ENCODE assay signal across 31 cellular contexts in the genomic region with DNA sequence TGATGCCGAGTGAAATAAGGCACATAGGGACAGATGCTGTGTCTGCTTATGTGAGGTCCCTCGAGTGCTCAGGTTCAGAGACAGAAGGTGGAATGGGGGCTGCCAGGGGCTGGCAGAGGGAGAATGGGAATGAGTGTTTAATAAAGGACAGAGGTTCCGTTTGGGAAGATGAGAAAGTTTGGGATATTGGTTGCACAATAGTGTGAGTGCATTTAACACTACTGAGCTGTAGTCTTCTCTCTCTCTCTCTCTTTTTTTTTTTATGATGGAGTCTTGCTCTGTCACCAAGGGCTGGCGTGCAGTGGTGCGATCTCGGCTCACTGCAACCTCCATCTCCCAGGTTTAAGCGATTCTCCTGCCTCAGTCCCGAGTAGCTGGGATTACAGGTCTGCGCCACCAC. TPM values are rescaled to one million over a fixed set of nuclear protein-coding genes. Genes with fewer than 3 reads are reported as not detected.
DNase-seq lines count a peak whose midpoint lies in the region; ATAC-seq, FAIRE-seq and TF ChIP-seq lines count a peak whose summit lies in the region.
"Had no signal": no experiment of that assay in that cellular context is flagged by ENCODE, and none has a peak within 500 bp of the region (broad histone marks: within the 10 kb centered on the region; RNA-seq: fewer than 3 reads in every experiment).

No MANE protein-coding gene starts in this region.

- H2BK20ac ChIP-seq in IMR-90 (ENCODE audit: low read depth, low read length), result no peak overlapping the region

- H3K4ac ChIP-seq in IMR-90 (ENCODE audit: low read depth, low read length), result no peak overlapping the region

- 100% methylated on average over 1 of the region's 9 CpGs; no CpG with 5 or more reads in 1 of the 2 experiments for WGBS in IMR-90 (ENCODE audit: extremely low coverage in 2 of 2, insufficient read length in 1 of 2), 2 experiments

- H4K5ac ChIP-seq in IMR-90 (ENCODE audit: low read depth, low read length), result no peak overlapping the region

- CTCF ChIA-PET in IMR-90 (lab: Yijun Ruan, JAX), result no interaction called here

- peaks cover 29% of the 10 kb centered on the region for H3K36me3 ChIP-seq in IMR-90 (ENCODE audit: control insufficient read depth, insufficient read depth, low read length)

- peaks cover 12% of the 10 kb centered on the region for H3K9me1 ChIP-seq in IMR-90 (ENCODE audit: insufficient read depth, low read length)

- no peak overlapping the region for H3K56ac ChIP-seq in IMR-90 (ENCODE audit: extremely low read depth, insufficient read depth, low read length)

- H3K4me1 Mint-ChIP-seq in activated T-cell treated with anti-CD3 and anti-CD28 coated beads, Interleukin-2, amount 50 U/mL, for 72 hours (ENCODE audit: low read depth), result peaks cover 34% of the 10 kb centered on the region
- peaks cover 15% of the 10 kb centered on the region for H3K4me1 Mint-ChIP-seq in progenitor cell of endocrine pancreas (ENCODE audit: low read depth)

- TF ChIP-seq RAD21 in IMR-90 (IDR thresholded peaks at IDR 0.05; ENCODE audit: low read length), result no peak

- H3K9ac ChIP-seq in IMR-90 (ENCODE audit: low read depth, low read length), result no peak overlapping the region
- H3K9ac ChIP-seq: BLaER1 had no signal

- no peak overlapping the region for H4K8ac ChIP-seq in IMR-90 (ENCODE audit: low read depth in 2 of 2, low read length in 2 of 2)

- H3K9me3 Mint-ChIP-seq in activated T-cell treated with anti-CD3 and anti-CD28 coated beads, Interleukin-2, amount 50 U/mL, for 72 hours, result no peaks in the 10 kb centered on the region
- no peaks in the 10 kb centered on the region for H3K9me3 Mint-ChIP-seq in progenitor cell of endocrine pancreas (ENCODE audit: low read depth)
- H3K9me3 Mint-ChIP-seq: endodermal cell had no signal

- peaks cover 10% of the 10 kb centered on the region for H3K4me1 ChIP-seq in IMR-90 (ENCODE audit: control insufficient read depth, insufficient read depth, low read length)

- dilution Hi-C loops in IMR-90 (cut with HindIII; ENCODE audit: low sequenced_read_pairs, unreplicated experiment), result no loop called here

- H3K4me3 Mint-ChIP-seq in activated T-cell treated with anti-CD3 and anti-CD28 coated beads, Interleukin-2, amount 50 U/mL, for 72 hours, result peak overlapping the region in 1 of 2 donors; percentile 41
- H3K4me3 Mint-ChIP-seq in progenitor cell of endocrine pancreas (ENCODE audit: low read depth), result no peak overlapping the region
- H3K4me3 Mint-ChIP-seq: endodermal cell had no signal

- intact Hi-C loops in IMR-90 (cut with micrococcal nuclease), result no loop called here
- intact Hi-C loops in dorsolateral prefrontal cortex (cut with DNase I), result loop anchor here in 1 of 2 donors (10.0 kb wide), 1 partner anchor 248 kb away; a partner anchor contains a TSS

- H3K27ac Mint-ChIP-seq in activated T-cell treated with anti-CD3 and anti-CD28 coated beads, Interleukin-2, amount 50 U/mL, for 72 hours, result peak overlapping the region; percentile 64
- H3K27ac Mint-ChIP-seq in progenitor cell of endocrine pancreas, result peak overlapping the region; percentile 31

- no peak for TF ChIP-seq POLR2A in IMR-90 (IDR thresholded peaks at IDR 0.05; ENCODE audit: low read depth, low read length)

- H2AK9ac ChIP-seq in IMR-90 (replicated peaks; ENCODE audit: low read depth, low read length, poor library complexity), result no peak overlapping the region

- H2AFZ ChIP-seq in IMR-90 (replicated peaks; ENCODE audit: low read length, poor library complexity), result no peak overlapping the region
- H2AFZ ChIP-seq: hepatocyte had no signal

- no peak for DNase-seq in activated T-cell treated with anti-CD3 and anti-CD28 coated beads, Interleukin-2, amount 50 U/mL, for 72 hours
- DNase-seq in activated T-cell treated with anti-CD3 and anti-CD28 coated beads for 4 hours (no peak), IMR-90 (no peak), dorsolateral prefrontal cortex (no peak), progenitor cell of endocrine pancreas (ENCODE audit: low spot score, unreplicated experiment) (no peak), GOT3 (lab: John Stamatoyannopoulos, UW) (no peak), GM19239 (ENCODE audit: insufficient read length, low spot score) (no peak)
- DNase-seq: ACHN; activated CD4-positive, alpha-beta T cell treated with anti-CD3 and anti-CD28 coated beads, Interleukin-2, amount 50 U/mL, for 4 hours; amniotic stem cell; endodermal cell; mesenchymal stem cell; NCI-H1105; NCI-H2029; NCI-H345; NCI-H748 treated with DMSO at 0.1 percent for 48 hours; stimulated activated CD4-positive, alpha-beta T cell treated with anti-CD3 and anti-CD28 coated beads, Interleukin-4, amount 100 ng/mL, for 1 hour; stimulated activated naive CD4-positive, alpha-beta T cell treated with Interleukin-2 at 50 U/mL for 16 hours; testis; WERI-Rb-1 had no signal

- H4K91ac ChIP-seq in IMR-90 (ENCODE audit: insufficient read depth, low read depth, low read length), result no peak overlapping the region

- peaks cover 5 to 14% of the 10 kb centered on the region in 2 donors for H3K36me3 Mint-ChIP-seq in activated T-cell treated with anti-CD3 and anti-CD28 coated beads, Interleukin-2, amount 50 U/mL, for 72 hours (ENCODE audit: insufficient read depth in 2 of 2)
- H3K36me3 Mint-ChIP-seq in progenitor cell of endocrine pancreas (ENCODE audit: insufficient read depth), result peaks cover 8% of the 10 kb centered on the region

- H3K18ac ChIP-seq in IMR-90 (ENCODE audit: low read depth, low read length), result no peak overlapping the region

- no peak overlapping the region for H3K14ac ChIP-seq in IMR-90 (replicated peaks; ENCODE audit: low read depth, low read length)

- H2BK120ac ChIP-seq in IMR-90 (ENCODE audit: low read depth, low read length), result no peak overlapping the region

- no peak overlapping the region for H3K4me2 ChIP-seq in IMR-90 (ENCODE audit: low read depth, low read length)
- H3K4me2 ChIP-seq: BLaER1, hepatocyte had no signal

- no TSS peak for BruUV-seq in IMR-90 (replicated peaks; lab: Mats Ljungman, UMichigan)

- H3K23ac ChIP-seq in IMR-90 (ENCODE audit: low read depth, low read length), result no peak overlapping the region

- TF ChIP-seq CTCF in IMR-90 (conservative IDR thresholded peaks at IDR 0.05; ENCODE audit: low read depth, low read length), result no peak
- TF ChIP-seq CTCF in dorsolateral prefrontal cortex (IDR thresholded peaks at IDR 0.05 in 54 of 56, conservative IDR thresholded peaks at IDR 0.05 in 2 of 56; ENCODE audit: low read depth in 1 of 56, partially characterized antibody in 56 of 56), result no peak
- no peak for TF ChIP-seq CTCF in progenitor cell of endocrine pancreas (IDR thresholded peaks at IDR 0.05; ENCODE audit: unreplicated experiment)

- in situ Hi-C loops in IMR-90 (cut with MboI; ENCODE audit: low sequenced_read_pairs), result no loop called here

- no peak overlapping the region for H2BK5ac ChIP-seq in IMR-90 (ENCODE audit: low read depth, low read length, poor library complexity, severe bottlenecking)

- POLR2A ChIA-PET in IMR-90 (lab: Charles Lee; ENCODE audit: unreplicated experiment), result no interaction called here

- H2AK5ac ChIP-seq in IMR-90 (ENCODE audit: low read depth, low read length), result no peak overlapping the region

- H3K27me3 ChIP-seq in IMR-90 (ENCODE audit: control insufficient read depth, insufficient read depth, low read length), result no peaks in the 10 kb centered on the region
- H3K27me3 ChIP-seq in dorsolateral prefrontal cortex, result no peaks in the 10 kb centered on the region
- H3K27me3 ChIP-seq: BLaER1, esophagus muscularis mucosa, hepatocyte, right atrium auricular region, testis had no signal

- FAIRE-seq in GM19239 (lab: Jason Lieb, UNC), result no peak
- FAIRE-seq: frontal cortex, GM12891, urothelium cell line had no signal

- H3K27me3 Mint-ChIP-seq in activated T-cell treated with anti-CD3 and anti-CD28 coated beads, Interleukin-2, amount 50 U/mL, for 72 hours (ENCODE audit: low read depth), result no peaks in the 10 kb centered on the region
- no peaks in the 10 kb centered on the region for H3K27me3 Mint-ChIP-seq in progenitor cell of endocrine pancreas

- H3K4me3 ChIP-seq in IMR-90 (ENCODE audit: insufficient read depth, low read depth, low read length) (no peak overlapping the region), dorsolateral prefrontal cortex (no peak overlapping the region)
- H3K4me3 ChIP-seq: BLaER1, coronary artery, esophagus muscularis mucosa, hepatocyte, right atrium auricular region, SK-N-MC, testis had no signal

- H2BK15ac ChIP-seq in IMR-90 (ENCODE audit: low read depth, low read length), result no peak overlapping the region

- no peak for ATAC-seq in activated T-cell treated with anti-CD3 and anti-CD28 coated beads, Interleukin-2, amount 50 U/mL, for 72 hours (replicated peaks in 1 of 2)
- ATAC-seq in IMR-90 (ENCODE audit: low read depth) (no peak), GM19395 (IDR thresholded peaks at IDR 0.05; ENCODE audit: unreplicated experiment) (no peak)
- ATAC-seq: HCT116 had no signal

- H3K9me3 ChIP-seq in IMR-90 (ENCODE audit: control insufficient read depth, insufficient read depth, low read length), result no peaks in the 10 kb centered on the region
- H3K9me3 ChIP-seq: BLaER1, esophagus muscularis mucosa, right atrium auricular region, testis had no signal

- peaks cover 51 to 58% of the 10 kb centered on the region in 2 experiments for H3K79me1 ChIP-seq in IMR-90 (ENCODE audit: low read depth in 1 of 2, low read length in 2 of 2)

- H4K20me1 ChIP-seq in IMR-90 (ENCODE audit: insufficient read depth, low read length), result peaks cover 22% of the 10 kb centered on the region

- H3K27ac ChIP-seq in IMR-90 (ENCODE audit: insufficient read depth, low read length) (no peak overlapping the region), dorsolateral prefrontal cortex (peak overlapping the region in 32 of 59 donors; percentile 3 to 99 (median 54))
- H3K27ac ChIP-seq: BLaER1, coronary artery, esophagus muscularis mucosa, hepatocyte, right atrium auricular region, SK-N-MC, testis, WERI-Rb-1 had no signal

TF ChIP-seq in IMR-90, 13 proteins besides CTCF, POLR2A, EP300 and RAD21 (continues in another document):
- no peak for TF ChIP-seq FOS (IDR thresholded peaks at IDR 0.05; ENCODE audit: low read depth, low read length)

RNA-seq across cellular contexts. Expression of a gene that starts 44.9 kb away (rescaled TPM):
- total RNA-seq in activated T-cell treated with anti-CD3 and anti-CD28 coated beads, Interleukin-2, amount 50 U/mL, for 72 hours, result 10 to 100 TPM; 53.5 to 72.6 TPM
- total RNA-seq in IMR-90 (2012; rRNA removed) (18.1 and 18.3 TPM in 2 replicates), dorsolateral prefrontal cortex (100 to 1,000 TPM in 1 of 120 experiments, 10 to 100 TPM in 119; 49.1 to 103 (median 69.3) TPM), progenitor cell of endocrine pancreas (40.4 and 42.7 TPM in 2 replicates)
- polyA plus RNA-seq in IMR-90 (2012; rRNA removed), result 17.8 and 18.3 TPM in 2 replicates
- 7.7 and 8.1 TPM in 2 replicates for polyA plus RNA-seq in IMR-90 (2012; cell fraction: cytosol; rRNA removed)
- polyA plus RNA-seq in IMR-90 (2012; cell fraction: nucleus; rRNA removed; ENCODE audit: low replicate concordance), result 46.4 and 51.4 TPM in 2 replicates

RNA-seq across cellular contexts. Expression of a gene that starts 50.1 kb away (rescaled TPM):
- 10 to 100 TPM in 1 of 2 donors, 1 to 10 TPM in 1; 5.9 to 23.2 TPM for total RNA-seq in activated T-cell treated with anti-CD3 and anti-CD28 coated beads, Interleukin-2, amount 50 U/mL, for 72 hours
- 7.0 and 7.8 TPM in 2 replicates for total RNA-seq in IMR-90 (2012; rRNA removed)
- 2.3 and 2.4 TPM in 2 replicates for polyA plus RNA-seq in IMR-90 (2012; rRNA removed)
- 2.5 TPM in 2 replicates for polyA plus RNA-seq in IMR-90 (2012; cell fraction: cytosol; rRNA removed)
- polyA plus RNA-seq in IMR-90 (2012; cell fraction: nucleus; rRNA removed; ENCODE audit: low replicate concordance), result 5.6 and 10.8 TPM in 2 replicates
- total RNA-seq in dorsolateral prefrontal cortex, result 10 to 100 TPM in 86 of 120 experiments, 1 to 10 TPM in 34; 1.7 to 49.2 (median 15.0) TPM
- total RNA-seq in progenitor cell of endocrine pancreas, result 5.3 and 7.0 TPM in 2 replicates
